ENCODE assay signal across 9 cellular contexts in genomic region chr19:51784922-51785690, GRCh38. TPM values are rescaled to one million over a fixed set of nuclear protein-coding genes. Genes with fewer than 3 reads are reported as not detected.
DNase-seq lines count a peak whose midpoint lies in the region; ATAC-seq, FAIRE-seq and TF ChIP-seq lines count a peak whose summit lies in the region.
"Had no signal": no experiment of that assay in that cellular context is flagged by ENCODE, and none has a peak within 500 bp of the region (broad histone marks: within the 10 kb centered on the region; RNA-seq: fewer than 3 reads in every experiment).

No MANE protein-coding gene starts in this region.

- no peaks in the 10 kb centered on the region for H3K4me1 Mint-ChIP-seq in immature natural killer cell

- no peak overlapping the region; the same call in 1 of the 2 replicates for H2AFZ ChIP-seq in GM12878 (ENCODE audit: control insufficient read depth, low read depth, low read length)

- intact Hi-C loops in GM12878 (cut with micrococcal nuclease; ENCODE audit: unreplicated experiment) = no loop called here

- SMC1A ChIA-PET in GM12878 (lab: Charles Lee; ENCODE audit: uncharacterized antibody, unreplicated experiment) = interaction anchor here (0.8 kb wide), 1 partner anchor 452 kb away, joined by 3 read pairs; no protein-coding TSS in a partner anchor

- RAD21 ChIA-PET in GM12878 (lab: Charles Lee; ENCODE audit: unreplicated experiment) = interaction anchor here (1.4 kb wide), 1 partner anchor 128 kb away, joined by 3 read pairs; no protein-coding TSS in a partner anchor

- H3K79me2 ChIP-seq in GM12878 (ENCODE audit: control insufficient read depth, insufficient read depth, low read length) = no peaks in the 10 kb centered on the region

- H3K9me3 ChIP-seq in GM12878 (replicated peaks; ENCODE audit: control insufficient read depth, insufficient read depth, low read length) = peaks cover 7% of the 10 kb centered on the region; the same call in 2 of the 3 replicates

- peaks cover 0 to 5% (median 0%) of the 10 kb centered on the region in 6 donors for H3K9me3 Mint-ChIP-seq in immature natural killer cell

- DNase-seq in AG09309 (ENCODE audit: low read depth) = peak; percentile 86
- peak; percentile 91 for DNase-seq in NOMO-1 treated with DMSO at 0.1 percent for 48 hours (lab: John Stamatoyannopoulos, UW; ENCODE audit: unreplicated experiment)
- peak; percentile 32 for DNase-seq in GM12878 (ENCODE audit: low read depth, low spot score)
- DNase-seq in occipital lobe (lab: John Stamatoyannopoulos, UW) = peak; percentile 5
- DNase-seq in immature natural killer cell = no peak
- no peak for DNase-seq in NCI-H2196 (lab: John Stamatoyannopoulos, UW; ENCODE audit: unreplicated experiment)

- TF ChIP-seq POLR2A in GM12878 (IDR thresholded peaks at IDR 0.05; ENCODE audit: low read depth, low read length) = no peak

- POLR2A ChIA-PET in GM12878 (lab: Charles Lee) = no interaction called here

- H3K9ac ChIP-seq in GM12878 (ENCODE audit: control insufficient read depth, insufficient read depth, low read length) = no peak overlapping the region

- no peak overlapping the region for H3K4me3 ChIP-seq in AG09309 (ENCODE audit: control insufficient read depth, low read depth, low read length)
- no peak overlapping the region for H3K4me3 ChIP-seq in GM12878

- WGBS in GM12878 (ENCODE audit: insufficient coverage, insufficient replicate concordance, low lambda C conversion rate, missing lambda C conversion rate) = 18% methylated on average over 6 of the region's 6 CpGs

- no peaks in the 10 kb centered on the region for H4K20me1 ChIP-seq in GM12878 (ENCODE audit: control insufficient read depth, insufficient read depth)

- no peak for FAIRE-seq in GM12878 (lab: Jason Lieb, UNC)

- H3K4me1 ChIP-seq in GM12878 (ENCODE audit: control insufficient read depth, insufficient read depth, low read length) = no peaks in the 10 kb centered on the region

- H3K27ac Mint-ChIP-seq in immature natural killer cell = no peak overlapping the region

- CTCF ChIA-PET in GM12878 (lab: Yijun Ruan, JAX) = interaction anchor here (0.8 to 1.6 kb wide), 2 partner anchors 124 to 128 kb away, joined by 3 read pairs; no protein-coding TSS in a partner anchor

- no peak for TF ChIP-seq RAD21 in GM12878 (IDR thresholded peaks at IDR 0.05; ENCODE audit: insufficient read depth, low read depth, low read length)

- TF ChIP-seq EP300 in GM12878 (IDR thresholded peaks at IDR 0.05; ENCODE audit: borderline replicate concordance in 1 of 2, control insufficient read depth in 1 of 2, low read depth in 2 of 2, low read length in 2 of 2) = no peak

- no TSS peak for BruUV-seq in GM12878 (replicated peaks; lab: Mats Ljungman, UMichigan)

- H3K4me3 Mint-ChIP-seq in immature natural killer cell = no peak overlapping the region

- in situ Hi-C loops in GM12878 (cut with MboI) = no loop called here

- ATAC-seq in GM12878 (peak; percentile 22; the same call in 2 of the 3 replicates), GM18520 (IDR thresholded peaks at IDR 0.05; ENCODE audit: unreplicated experiment) (no peak), HG02973 (IDR thresholded peaks at IDR 0.05; ENCODE audit: unreplicated experiment) (no peak)

- H3K36me3 ChIP-seq in GM12878 (ENCODE audit: control insufficient read depth in 2 of 2, insufficient read depth in 2 of 2, low read length in 1 of 2) = no peaks in the 10 kb centered on the region

- H3K4me2 ChIP-seq in GM12878 (ENCODE audit: control insufficient read depth, insufficient read depth) = no peak overlapping the region

- no peak for TF ChIP-seq CTCF in AG09309 (IDR thresholded peaks at IDR 0.05; ENCODE audit: control insufficient read depth, insufficient read depth, low read depth, low read length, missing control alignments)
- TF ChIP-seq CTCF in GM12878 (IDR thresholded peaks at IDR 0.05 in 2 of 3, conservative IDR thresholded peaks at IDR 0.05 in 1 of 3; ENCODE audit: control insufficient read depth in 2 of 3, extremely low read depth in 1 of 3, insufficient read depth in 1 of 3, low read depth in 3 of 3, low read length in 3 of 3) = no peak

- no peak overlapping the region for H3K27ac ChIP-seq in GM12878 (ENCODE audit: control insufficient read depth, insufficient read depth)

- H3K27me3 ChIP-seq in GM12878 (replicated peaks in 1 of 2; ENCODE audit: control insufficient read depth in 2 of 2, insufficient read depth in 2 of 2, low read length in 1 of 2) = no peaks in the 10 kb centered on the region

- no peaks in the 10 kb centered on the region for H3K36me3 Mint-ChIP-seq in immature natural killer cell

- peaks cover 0 to 3% (median 2%) of the 10 kb centered on the region in 3 donors for H3K27me3 Mint-ChIP-seq in immature natural killer cell (ENCODE audit: low read depth in 3 of 3)

TF ChIP-seq in GM12878, 131 proteins besides CTCF, POLR2A, EP300 and RAD21 (continues in another document):
- TF ChIP-seq PKNOX1 (IDR thresholded peaks at IDR 0.05) (peak; percentile 54), TCF7 (IDR thresholded peaks at IDR 0.05; ENCODE audit: borderline replicate concordance) (no peak), JUND (IDR thresholded peaks at IDR 0.05; ENCODE audit: low read depth, low read length) (peak; percentile 46; the same call in 1 of the 2 replicates), FOXK2 (IDR thresholded peaks at IDR 0.05) (no peak), JUNB (IDR thresholded peaks at IDR 0.05) (peak; percentile 86), SMARCA5 (IDR thresholded peaks at IDR 0.05) (no peak), BHLHE40 (IDR thresholded peaks at IDR 0.05; ENCODE audit: borderline replicate concordance in 1 of 2, low read depth in 2 of 2, low read length in 1 of 2) (peak in 1 of 2 experiments; percentile 70; a peak in 1 of 4 replicates)

RNA-seq across cellular contexts. Expression of gene FPR3, which starts 9.9 kb away (rescaled TPM):
- not detected in 2 replicates for total RNA-seq in GM12878 (2013; cell fraction: nucleolus; rRNA removed)
- total RNA-seq in GM12878 (2014; rRNA removed) = not detected in 2 replicates
- total RNA-seq in GM12878 (2014; rRNA removed; fragmentation: Illumina TruSeq; extraction: Trizol) = not detected in 2 replicates
- not detected in 2 replicates for total RNA-seq in GM12878 (2021)
- polyA plus RNA-seq in GM12878 (2011; ENCODE audit: low read depth) = not detected
- not detected in 2 replicates for polyA plus RNA-seq in GM12878 (2011; rRNA removed)
- not detected in 2 replicates for polyA plus RNA-seq in GM12878 (2011; cell fraction: cytosol; rRNA removed)
- not detected in 2 replicates for polyA plus RNA-seq in GM12878 (2011; cell fraction: nucleus; rRNA removed)
- not detected in 2 replicates for polyA plus RNA-seq in GM12878 (2012)
- not detected in 2 replicates for polyA plus RNA-seq in GM12878 (2014; fragmentation: Illumina TruSeq; extraction: Trizol)
- not detected for polyA plus RNA-seq in GM12878 (2014; fragmentation: Nextera tagmentation; extraction: Ambion mirVana)
- polyA plus RNA-seq in GM12878 (2014; rRNA removed) = not detected in 2 replicates
- not detected for polyA plus RNA-seq in GM12878 (2016; fragmentation: Nextera tagmentation; extraction: Ambion mirVana)
- polyA minus RNA-seq in GM12878 (2011; rRNA and poly(A)+ RNA removed) = not detected in 2 replicates
- not detected in 2 replicates for polyA minus RNA-seq in GM12878 (2011; cell fraction: cytosol; rRNA and poly(A)+ RNA removed)
- not detected in 2 replicates for polyA minus RNA-seq in GM12878 (2011; cell fraction: nucleus; rRNA and poly(A)+ RNA removed)
- total RNA-seq in occipital lobe = 0.31 TPM
- polyA plus RNA-seq in immature natural killer cell = not detected
- total RNA-seq: T-helper 2 cell treated with Interferon-gamma antibody and Interleukin-4, amounts not matched to agents 100 ng/mL and 5 ng/mL, for 36 hours had no signal

RNA-seq across cellular contexts. Expression of gene FPR2, which starts 24.1 kb away (rescaled TPM):
- not detected in 2 replicates for total RNA-seq in GM12878 (2013; cell fraction: nucleolus; rRNA removed)
- total RNA-seq in GM12878 (2014; rRNA removed) (not detected in 2 replicates), GM12878 (2014; rRNA removed; fragmentation: Illumina TruSeq; extraction: Trizol) (not detected in 2 replicates), GM12878 (2021) (not detected in 2 replicates), occipital lobe (0.62 TPM)
- polyA plus RNA-seq in GM12878 (2011; ENCODE audit: low read depth) = not detected
- polyA plus RNA-seq in GM12878 (2011; rRNA removed) (not detected in 2 replicates), GM12878 (2014; fragmentation: Illumina TruSeq; extraction: Trizol) (not detected in 2 replicates), GM12878 (2014; fragmentation: Nextera tagmentation; extraction: Ambion mirVana) (not detected), GM12878 (2014; rRNA removed) (not detected in 2 replicates), GM12878 (2016; fragmentation: Nextera tagmentation; extraction: Ambion mirVana) (not detected), immature natural killer cell (not detected)
- polyA plus RNA-seq in GM12878 (2011; cell fraction: cytosol; rRNA removed) = 0.09 TPM in 1 of 2 replicates, not detected in the other
- not detected in 2 replicates for polyA plus RNA-seq in GM12878 (2011; cell fraction: nucleus; rRNA removed)
- not detected in 2 replicates for polyA plus RNA-seq in GM12878 (2012)
- polyA minus RNA-seq in GM12878 (2011; rRNA and poly(A)+ RNA removed) = 0.29 TPM in 1 of 2 replicates, not detected in the other
- not detected in 2 replicates for polyA minus RNA-seq in GM12878 (2011; cell fraction: cytosol; rRNA and poly(A)+ RNA removed)
- polyA minus RNA-seq in GM12878 (2011; cell fraction: nucleus; rRNA and poly(A)+ RNA removed) = not detected in 2 replicates
- total RNA-seq: T-helper 2 cell treated with Interferon-gamma antibody and Interleukin-4, amounts not matched to agents 100 ng/mL and 5 ng/mL, for 36 hours had no signal

RNA-seq across cellular contexts. Expression of gene FPR1, which starts 33.4 kb away (rescaled TPM):
- 1.0 TPM in 1 of 2 replicates, not detected in the other for total RNA-seq in GM12878 (2013; cell fraction: nucleolus; rRNA removed)
- total RNA-seq in GM12878 (2014; rRNA removed) (not detected in 2 replicates), GM12878 (2014; rRNA removed; fragmentation: Illumina TruSeq; extraction: Trizol) (not detected in 2 replicates), GM12878 (2021) (not detected in 2 replicates), occipital lobe (6.7 TPM)
- polyA plus RNA-seq in GM12878 (2011; ENCODE audit: low read depth) = not detected
- polyA plus RNA-seq in GM12878 (2011; rRNA removed) (not detected in 2 replicates), GM12878 (2014; fragmentation: Illumina TruSeq; extraction: Trizol) (not detected in 2 replicates), GM12878 (2014; fragmentation: Nextera tagmentation; extraction: Ambion mirVana) (not detected), GM12878 (2014; rRNA removed) (not detected in 2 replicates), GM12878 (2016; fragmentation: Nextera tagmentation; extraction: Ambion mirVana) (not detected), immature natural killer cell (1 to 10 TPM; 1.8 to 6.9 (median 1.8) TPM)
- polyA plus RNA-seq in GM12878 (2011; cell fraction: cytosol; rRNA removed) = not detected in 2 replicates
- not detected in 2 replicates for polyA plus RNA-seq in GM12878 (2011; cell fraction: nucleus; rRNA removed)
- not detected in 2 replicates for polyA plus RNA-seq in GM12878 (2012)
- 0.31 TPM in 1 of 2 replicates, not detected in the other for polyA minus RNA-seq in GM12878 (2011; rRNA and poly(A)+ RNA removed)
- not detected in 2 replicates for polyA minus RNA-seq in GM12878 (2011; cell fraction: cytosol; rRNA and poly(A)+ RNA removed)
- not detected in 2 replicates for polyA minus RNA-seq in GM12878 (2011; cell fraction: nucleus; rRNA and poly(A)+ RNA removed)
- total RNA-seq: T-helper 2 cell treated with Interferon-gamma antibody and Interleukin-4, amounts not matched to agents 100 ng/mL and 5 ng/mL, for 36 hours had no signal

Comparison
In these comparisons a context has a peak if more than half of its experiments do, and no peak if none do; other contexts are left out.
1. DNase-seq: peak in AG09309 (single experiment), NOMO-1 treated with DMSO at 0.1 percent for 48 hours (single experiment), GM12878 (single experiment) and occipital lobe (single experiment); none in immature natural killer cell (0 of 3) and NCI-H2196 (single experiment).